18 cellular contexts compared by ENCODE assay signal in genomic region chr14:49492151-49492550, GRCh38.
DNase-seq lines count a peak whose midpoint lies in the region; ATAC-seq, FAIRE-seq and TF ChIP-seq lines count a peak whose summit lies in the region.
"Had no signal": no experiment of that assay in that cellular context is flagged by ENCODE, and none has a peak within 500 bp of the region (broad histone marks: within the 10 kb centered on the region; RNA-seq: fewer than 3 reads in every experiment).

No MANE protein-coding gene starts in this region.

- H3K79me2 ChIP-seq in PC-9 (ENCODE audit: low read depth) (no peaks in the 10 kb centered on the region), HepG2 (ENCODE audit: insufficient read depth, low read length) (no peaks in the 10 kb centered on the region)

- CTCF ChIA-PET in PC-9 (lab: Charles Lee) (no interaction called here), HepG2 (lab: Yijun Ruan, JAX; ENCODE audit: low intra/inter-chr PET ratio, low total read pairs) (no interaction called here)

- POLR2A ChIA-PET in PC-9 (lab: Charles Lee; ENCODE audit: unreplicated experiment), result no interaction called here
- POLR2A ChIA-PET in HepG2 (lab: Yijun Ruan, JAX), result no interaction called here

- no peak overlapping the region for H3K27ac ChIP-seq in PC-9
- H3K27ac ChIP-seq in HepG2 (ENCODE audit: extremely low read length, insufficient read depth, low read length), result no peak overlapping the region
- H3K27ac ChIP-seq in mesenchymal stem cell (ENCODE audit: low read length, poor library complexity, severe bottlenecking), result no peak overlapping the region
- H3K27ac ChIP-seq: GM23248 had no signal

- H3K23ac ChIP-seq in mesenchymal stem cell (ENCODE audit: low read length in 2 of 2), result no peak overlapping the region

- H3K9me3 Mint-ChIP-seq in activated T-helper 17 cell treated with anti-CD3 and anti-CD28 coated beads, Interleukin-2, amount 50 U/mL, for 72 hours, result no peaks in the 10 kb centered on the region

- H3K4me2 ChIP-seq in PC-9, result peak overlapping the region; percentile 30
- no peak overlapping the region for H3K4me2 ChIP-seq in HepG2 (ENCODE audit: low read depth, low read length)
- no peak overlapping the region for H3K4me2 ChIP-seq in mesenchymal stem cell (ENCODE audit: low read length, poor library complexity, severe bottlenecking)

- no peak overlapping the region for H3K27ac Mint-ChIP-seq in activated T-helper 17 cell treated with anti-CD3 and anti-CD28 coated beads, Interleukin-2, amount 50 U/mL, for 72 hours
- H3K27ac Mint-ChIP-seq: CD4-positive, alpha-beta memory T cell had no signal

- H3K4me1 Mint-ChIP-seq in activated T-helper 17 cell treated with anti-CD3 and anti-CD28 coated beads, Interleukin-2, amount 50 U/mL, for 72 hours, result no peaks in the 10 kb centered on the region
- H3K4me1 Mint-ChIP-seq: CD4-positive, alpha-beta memory T cell had no signal

- no peaks in the 10 kb centered on the region for H3F3A ChIP-seq in PC-9 (ENCODE audit: insufficient read depth, low read depth)

- no peak overlapping the region for H3K4ac ChIP-seq in mesenchymal stem cell (ENCODE audit: low read depth in 1 of 2, low read length in 2 of 2)

- no peak overlapping the region for H3K9ac ChIP-seq in HepG2 (ENCODE audit: insufficient read depth, low read depth, low read length)
- no peak overlapping the region for H3K9ac ChIP-seq in mesenchymal stem cell (ENCODE audit: low read length)
- H3K9ac ChIP-seq: GM23248 had no signal

- no peak for TF ChIP-seq POLR2A in HepG2 (IDR thresholded peaks at IDR 0.05; ENCODE audit: insufficient read depth in 1 of 2, low read depth in 2 of 2, low read length in 2 of 2)

- no peak for TF ChIP-seq RAD21 in HepG2 (CRISPR knock-in tag; IDR thresholded peaks at IDR 0.05)

- peaks cover 17% of the 10 kb centered on the region for H3K4me1 ChIP-seq in PC-9 (replicated peaks; ENCODE audit: insufficient read depth)
- H3K4me1 ChIP-seq in HepG2 (ENCODE audit: insufficient read depth, low read length), result no peaks in the 10 kb centered on the region
- no peaks in the 10 kb centered on the region for H3K4me1 ChIP-seq in mesenchymal stem cell (ENCODE audit: control insufficient read depth, insufficient read depth, low read depth, low read length)

- H2AFZ ChIP-seq in PC-9 (no peak overlapping the region), HepG2 (ENCODE audit: low read length) (no peak overlapping the region), mesenchymal stem cell (ENCODE audit: low read depth, low read length) (no peak overlapping the region)
- H2AFZ ChIP-seq: GM23248 had no signal

- H3K36me3 ChIP-seq in PC-9 (ENCODE audit: low read depth) (no peaks in the 10 kb centered on the region), HepG2 (replicated peaks in 1 of 2; ENCODE audit: control insufficient read depth in 1 of 2, insufficient read depth in 2 of 2, low read length in 2 of 2) (no peaks in the 10 kb centered on the region), mesenchymal stem cell (ENCODE audit: control insufficient read depth in 1 of 2, insufficient read depth in 2 of 2, low read depth in 1 of 2, low read length in 2 of 2) (no peaks in the 10 kb centered on the region)

- no peak overlapping the region for H3K4me3 ChIP-seq in PC-9
- H3K4me3 ChIP-seq in HepG2 (replicated peaks in 1 of 3; ENCODE audit: insufficient read depth in 1 of 3, low read depth in 2 of 3, low read length in 3 of 3), result no peak overlapping the region
- no peak overlapping the region for H3K4me3 ChIP-seq in mesenchymal stem cell (ENCODE audit: insufficient read depth in 1 of 2, low read depth in 1 of 2, low read length in 2 of 2)
- H3K4me3 ChIP-seq: GM23248 had no signal

- H3K9me3 ChIP-seq in PC-9 (ENCODE audit: insufficient read depth, low read depth) (no peaks in the 10 kb centered on the region), HepG2 (ENCODE audit: low read length) (no peaks in the 10 kb centered on the region), mesenchymal stem cell (ENCODE audit: control insufficient read depth, low read length) (no peaks in the 10 kb centered on the region)

- peaks cover 17% of the 10 kb centered on the region for H3K27me3 Mint-ChIP-seq in activated T-helper 17 cell treated with anti-CD3 and anti-CD28 coated beads, Interleukin-2, amount 50 U/mL, for 72 hours

- H3K27me3 ChIP-seq in PC-9 (ENCODE audit: insufficient read depth, low read depth) (no peaks in the 10 kb centered on the region), HepG2 (ENCODE audit: control insufficient read depth in 1 of 2, insufficient read depth in 2 of 2, low read length in 2 of 2) (no peaks in the 10 kb centered on the region), mesenchymal stem cell (ENCODE audit: control insufficient read depth in 1 of 2, insufficient read depth in 1 of 2, low read length in 2 of 2) (peaks cover 7 to 15% of the 10 kb centered on the region in 2 experiments)

- H4K8ac ChIP-seq in mesenchymal stem cell (ENCODE audit: low read length), result no peak overlapping the region

- H3K18ac ChIP-seq in mesenchymal stem cell (ENCODE audit: low read depth in 1 of 2, low read length in 2 of 2), result no peak overlapping the region

- H2BK15ac ChIP-seq in mesenchymal stem cell (ENCODE audit: low read depth, poor library complexity, severe bottlenecking), result no peak overlapping the region

- H2BK120ac ChIP-seq in mesenchymal stem cell (ENCODE audit: low read depth, low read length), result no peak overlapping the region

- no peaks in the 10 kb centered on the region for H3K9me2 ChIP-seq in PC-9 (ENCODE audit: insufficient read depth)

- H2AK5ac ChIP-seq in mesenchymal stem cell (ENCODE audit: low read length, severe bottlenecking), result no peak overlapping the region

- H2BK12ac ChIP-seq in mesenchymal stem cell (ENCODE audit: low read length in 2 of 2), result no peak overlapping the region

- peak in 1 of 2 experiments; percentile 70 for DNase-seq in PC-9
- DNase-seq in HepG2 (ENCODE audit: low spot score), result no peak
- peak; percentile 28 for DNase-seq in mesenchymal stem cell
- DNase-seq in RKO (ENCODE audit: low spot score), result no peak
- DNase-seq: C1 segment of cervical spinal cord; Calu3; CD4-positive, alpha-beta memory T cell; COR-L47; DMS53; DMS79 treated with DMSO at 0.1 percent for 48 hours; GF-D8; GM23248; HCEC 1CT had no signal

- no peak for TF ChIP-seq EP300 in HepG2 (IDR thresholded peaks at IDR 0.05; ENCODE audit: low read depth in 2 of 2, low read length in 2 of 2)
- TF ChIP-seq EP300 in HepG2 (CRISPR knock-in tag; IDR thresholded peaks at IDR 0.05; ENCODE audit: borderline replicate concordance), result no peak

- H4K91ac ChIP-seq in mesenchymal stem cell (ENCODE audit: low read length), result no peak overlapping the region

- WGBS in HepG2 (ENCODE audit: low lambda C conversion rate), result 3% methylated on average over 3 of the region's 3 CpGs
- 46% methylated on average over 3 of the region's 3 CpGs for WGBS in mesenchymal stem cell

- H3K14ac ChIP-seq in mesenchymal stem cell (ENCODE audit: low read length in 2 of 2), result no peak overlapping the region

- ATAC-seq in HepG2 (no peak), GM19467 (IDR thresholded peaks at IDR 0.05; ENCODE audit: unreplicated experiment) (no peak)
- no peak for ATAC-seq in activated T-helper 17 cell treated with anti-CD3 and anti-CD28 coated beads, Interleukin-2, amount 50 U/mL, for 72 hours (replicated peaks)

- BruUV-seq in PC-9 (replicated peaks; lab: Mats Ljungman, UMichigan), result no TSS peak
- no TSS peak for BruUV-seq in HepG2 (replicated peaks; lab: Mats Ljungman, UMichigan)

- no peak overlapping the region for H3K4me3 Mint-ChIP-seq in activated T-helper 17 cell treated with anti-CD3 and anti-CD28 coated beads, Interleukin-2, amount 50 U/mL, for 72 hours
- H3K4me3 Mint-ChIP-seq: CD4-positive, alpha-beta memory T cell had no signal

- no peaks in the 10 kb centered on the region for H3K79me1 ChIP-seq in mesenchymal stem cell (replicated peaks; ENCODE audit: low read length, poor library complexity, severe bottlenecking)

- no peak overlapping the region for H2BK5ac ChIP-seq in mesenchymal stem cell (ENCODE audit: low read depth, low read length, poor library complexity, severe bottlenecking)

- no peaks in the 10 kb centered on the region for H3K36me3 Mint-ChIP-seq in activated T-helper 17 cell treated with anti-CD3 and anti-CD28 coated beads, Interleukin-2, amount 50 U/mL, for 72 hours (ENCODE audit: low read depth)
- H3K36me3 Mint-ChIP-seq: CD4-positive, alpha-beta memory T cell had no signal

- no peak for FAIRE-seq in HepG2 (lab: Jason Lieb, UNC)
- FAIRE-seq: GM12891, GM18507, H1 had no signal

- TF ChIP-seq CTCF in PC-9 (conservative IDR thresholded peaks at IDR 0.05) (no peak), HepG2 (CRISPR knock-in tag; IDR thresholded peaks at IDR 0.05) (no peak)

- no peaks in the 10 kb centered on the region for H4K20me1 ChIP-seq in PC-9 (ENCODE audit: insufficient read depth)
- H4K20me1 ChIP-seq in HepG2 (ENCODE audit: insufficient read depth, low read length), result no peaks in the 10 kb centered on the region

- in situ Hi-C loops in HepG2 (cut with HindIII; ENCODE audit: extremely low pct_ligation_motif_present, low pct_unique_long_range_greater_than_20kb), result no loop called here

- intact Hi-C loops in PC-9 (cut with micrococcal nuclease; ENCODE audit: unreplicated experiment), result no loop called here
- intact Hi-C loops in HepG2 (cut with micrococcal nuclease; ENCODE audit: unreplicated experiment), result no loop called here

TF ChIP-seq in HepG2, 621 proteins besides CTCF, POLR2A, EP300 and RAD21:
- TF ChIP-seq RFX1 (IDR thresholded peaks at IDR 0.05) (no peak), SNRNP70 (IDR thresholded peaks at IDR 0.05; ENCODE audit: low read depth, low read length) (no peak), ZNF484 (CRISPR knock-in tag; IDR thresholded peaks at IDR 0.05; ENCODE audit: borderline replicate concordance, low read depth) (no peak), ZNF33B (CRISPR knock-in tag; IDR thresholded peaks at IDR 0.05) (no peak), FOSL2 (CRISPR knock-in tag; IDR thresholded peaks at IDR 0.05) (0 out of 2 replicates have a peak, but pooled peaks have one; percentile 16), FOXP1 (IDR thresholded peaks at IDR 0.05) (no peak), FOXP1 (CRISPR knock-in tag; IDR thresholded peaks at IDR 0.05) (peak; percentile 42; the same call in 1 of the 2 replicates)
